In the genomic region with DNA sequence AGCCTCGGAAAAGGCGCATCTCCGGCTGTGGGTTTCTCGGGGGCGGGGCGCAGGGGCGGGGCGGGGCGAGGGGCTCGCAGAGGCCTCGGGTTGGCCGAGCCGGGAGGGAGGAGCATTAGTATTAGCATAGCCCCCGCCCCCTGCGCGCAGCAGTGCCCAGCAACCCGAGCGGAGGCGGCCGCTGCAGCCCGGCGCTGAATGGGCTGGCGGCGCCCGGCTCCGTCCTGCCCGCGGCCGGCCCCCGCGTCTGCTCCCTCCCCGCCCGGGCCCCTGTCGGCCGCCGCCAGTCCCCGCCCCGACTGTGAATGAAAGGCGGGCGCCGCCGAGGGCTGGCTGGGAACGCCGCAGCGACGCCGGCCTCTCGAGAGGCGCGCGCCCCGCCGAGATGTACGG, we compare ENCODE assay signal across 1 cellular context.
TF ChIP-seq lines count a peak whose summit lies in the region.

A gene with protein sequence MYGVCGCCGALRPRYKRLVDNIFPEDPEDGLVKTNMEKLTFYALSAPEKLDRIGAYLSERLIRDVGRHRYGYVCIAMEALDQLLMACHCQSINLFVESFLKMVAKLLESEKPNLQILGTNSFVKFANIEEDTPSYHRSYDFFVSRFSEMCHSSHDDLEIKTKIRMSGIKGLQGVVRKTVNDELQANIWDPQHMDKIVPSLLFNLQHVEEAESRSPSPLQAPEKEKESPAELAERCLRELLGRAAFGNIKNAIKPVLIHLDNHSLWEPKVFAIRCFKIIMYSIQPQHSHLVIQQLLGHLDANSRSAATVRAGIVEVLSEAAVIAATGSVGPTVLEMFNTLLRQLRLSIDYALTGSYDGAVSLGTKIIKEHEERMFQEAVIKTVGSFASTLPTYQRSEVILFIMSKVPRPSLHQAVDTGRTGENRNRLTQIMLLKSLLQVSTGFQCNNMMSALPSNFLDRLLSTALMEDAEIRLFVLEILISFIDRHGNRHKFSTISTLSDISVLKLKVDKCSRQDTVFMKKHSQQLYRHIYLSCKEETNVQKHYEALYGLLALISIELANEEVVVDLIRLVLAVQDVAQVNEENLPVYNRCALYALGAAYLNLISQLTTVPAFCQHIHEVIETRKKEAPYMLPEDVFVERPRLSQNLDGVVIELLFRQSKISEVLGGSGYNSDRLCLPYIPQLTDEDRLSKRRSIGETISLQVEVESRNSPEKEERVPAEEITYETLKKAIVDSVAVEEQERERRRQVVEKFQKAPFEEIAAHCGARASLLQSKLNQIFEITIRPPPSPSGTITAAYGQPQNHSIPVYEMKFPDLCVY (plus strand): TSS at position 149 of the 393 bp plus-strand sequence. CDS start 237 bp downstream, at position 386.

TF ChIP-seq in GM23338, 12 proteins besides CTCF, POLR2A, EP300 and RAD21:
- TF ChIP-seq CREB1 (CRISPR knock-in tag; IDR thresholded peaks at IDR 0.05; ENCODE audit: low read depth): no peak
- TF ChIP-seq POLR2AphosphoS5 (IDR thresholded peaks at IDR 0.05; ENCODE audit: low read depth): peak; percentile 35; the same call in 1 of the 2 replicates
